Comparison of ENCODE assay signal across 9 cellular contexts in the genomic region with DNA sequence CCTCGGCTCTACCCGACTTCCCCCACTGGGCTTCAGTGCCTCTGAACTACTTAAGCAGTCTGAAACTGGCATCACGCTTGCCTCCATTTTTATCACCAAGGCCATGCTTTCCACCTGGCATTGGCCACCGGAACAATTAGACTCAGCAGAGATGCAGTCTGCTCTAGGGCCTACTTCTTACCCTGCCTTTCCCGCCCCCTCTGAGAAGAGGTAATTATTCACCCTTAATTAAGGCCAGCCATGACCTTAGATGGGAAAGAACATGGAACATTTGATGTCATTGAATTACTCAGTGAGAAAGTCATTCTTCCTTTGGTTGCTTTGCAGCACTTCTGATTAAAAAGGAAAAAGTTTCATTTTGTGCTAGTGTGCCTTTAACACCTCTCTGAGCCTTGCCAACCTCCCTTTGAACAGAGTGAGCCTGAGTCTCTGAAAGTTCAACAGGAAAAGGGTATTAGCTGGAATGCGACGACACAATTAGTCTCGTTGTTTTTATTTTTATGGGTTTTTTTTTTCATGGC.
A peak's percentile ranks its signal among the peaks of the same experiment; 100 is the strongest.
DNase-seq lines count a peak whose midpoint lies in the region; ATAC-seq and TF ChIP-seq lines count a peak whose summit lies in the region.
"Had no signal": no experiment of that assay in that cellular context is flagged by ENCODE, and none has a peak within 500 bp of the region (broad histone marks: within the 10 kb centered on the region; RNA-seq: fewer than 3 reads in every experiment).

No MANE protein-coding gene starts in this region.

- intact Hi-C loops in left ventricle myocardium inferior (cut with micrococcal nuclease): no loop called here

- H3K4me3 ChIP-seq in left ventricle myocardium inferior: no peak overlapping the region
- H3K4me3 ChIP-seq: K562 had no signal

- peaks cover under 1% of the 10 kb centered on the region for H3K27me3 ChIP-seq in left ventricle myocardium inferior (ENCODE audit: low read depth)

- peak overlapping the region; percentile 45 for H3K27ac ChIP-seq in left ventricle myocardium inferior (replicated peaks)

- peak; percentile 50 for DNase-seq in H4 (ENCODE audit: low spot score)
- peak; percentile 75 to 76 for DNase-seq in activated T-cell treated with anti-CD3 and anti-CD28 coated beads, Interleukin-2, amount 50 U/mL, for 48 hours
- no peak for DNase-seq in left ventricle myocardium inferior
- peak; percentile 68 for DNase-seq in stimulated activated CD4-positive, alpha-beta T cell treated with anti-CD3 and anti-CD28 coated beads, Interleukin-4, amount 100 ng/mL, for 24 hours
- no peak for DNase-seq in HPDE6-E6E7 (ENCODE audit: extremely low spot score)
- no peak for DNase-seq in HuH-7 (ENCODE audit: low spot score)

- TF ChIP-seq CTCF in left ventricle myocardium inferior (IDR thresholded peaks at IDR 0.05; ENCODE audit: borderline replicate concordance): no peak

- peaks cover 11% of the 10 kb centered on the region for H3K4me1 ChIP-seq in left ventricle myocardium inferior

- ATAC-seq in GM18873 (IDR thresholded peaks at IDR 0.05; ENCODE audit: low FRiP score, unreplicated experiment) (no peak), GM19324 (IDR thresholded peaks at IDR 0.05; ENCODE audit: low FRiP score, unreplicated experiment) (no peak)
- ATAC-seq: K562 had no signal

- H3K9me3 ChIP-seq in left ventricle myocardium inferior (replicated peaks): no peaks in the 10 kb centered on the region

- H3K36me3 ChIP-seq in left ventricle myocardium inferior: no peaks in the 10 kb centered on the region

Comparison
In these comparisons a context has a peak if more than half of its experiments do, and no peak if none do; other contexts are left out.
1. DNase-seq: peak in H4 (single experiment), activated T-cell treated with anti-CD3 and anti-CD28 coated beads, Interleukin-2, amount 50 U/mL, for 48 hours (2 of 2) and stimulated activated CD4-positive, alpha-beta T cell treated with anti-CD3 and anti-CD28 coated beads, Interleukin-4, amount 100 ng/mL, for 24 hours (single experiment); none in left ventricle myocardium inferior (single experiment), HPDE6-E6E7 (single experiment) and HuH-7 (single experiment).